1 cellular context compared by ENCODE assay signal in the genomic region with DNA sequence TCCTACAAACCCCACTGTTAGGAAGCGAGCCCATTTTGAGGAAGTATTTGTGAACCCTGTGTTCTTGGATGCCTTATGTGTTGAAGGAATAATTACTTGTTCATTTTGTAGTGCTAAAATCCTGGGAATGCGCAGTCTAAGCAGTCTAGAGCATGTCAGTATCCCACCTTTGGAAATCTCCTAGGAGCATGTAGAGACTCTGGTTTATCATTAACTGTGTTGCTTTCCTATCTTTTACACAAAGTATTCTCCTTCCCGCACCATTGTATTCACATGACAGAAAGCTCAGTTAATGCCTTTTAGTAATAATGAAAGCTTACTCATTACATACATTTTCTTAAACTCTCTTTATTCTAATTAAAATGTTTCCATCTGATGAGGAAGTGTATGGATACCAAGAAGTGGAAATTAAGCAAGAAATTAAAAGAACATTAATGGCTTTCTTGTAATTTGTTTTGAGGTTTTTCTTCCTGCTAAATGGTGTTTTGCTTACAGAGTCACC.
TF ChIP-seq lines count a peak whose summit lies in the region.

No MANE protein-coding gene starts in this region.

TF ChIP-seq in GM12878, 131 proteins besides CTCF, POLR2A, EP300 and RAD21 (continued from another document):
- TF ChIP-seq, protein P1, sequence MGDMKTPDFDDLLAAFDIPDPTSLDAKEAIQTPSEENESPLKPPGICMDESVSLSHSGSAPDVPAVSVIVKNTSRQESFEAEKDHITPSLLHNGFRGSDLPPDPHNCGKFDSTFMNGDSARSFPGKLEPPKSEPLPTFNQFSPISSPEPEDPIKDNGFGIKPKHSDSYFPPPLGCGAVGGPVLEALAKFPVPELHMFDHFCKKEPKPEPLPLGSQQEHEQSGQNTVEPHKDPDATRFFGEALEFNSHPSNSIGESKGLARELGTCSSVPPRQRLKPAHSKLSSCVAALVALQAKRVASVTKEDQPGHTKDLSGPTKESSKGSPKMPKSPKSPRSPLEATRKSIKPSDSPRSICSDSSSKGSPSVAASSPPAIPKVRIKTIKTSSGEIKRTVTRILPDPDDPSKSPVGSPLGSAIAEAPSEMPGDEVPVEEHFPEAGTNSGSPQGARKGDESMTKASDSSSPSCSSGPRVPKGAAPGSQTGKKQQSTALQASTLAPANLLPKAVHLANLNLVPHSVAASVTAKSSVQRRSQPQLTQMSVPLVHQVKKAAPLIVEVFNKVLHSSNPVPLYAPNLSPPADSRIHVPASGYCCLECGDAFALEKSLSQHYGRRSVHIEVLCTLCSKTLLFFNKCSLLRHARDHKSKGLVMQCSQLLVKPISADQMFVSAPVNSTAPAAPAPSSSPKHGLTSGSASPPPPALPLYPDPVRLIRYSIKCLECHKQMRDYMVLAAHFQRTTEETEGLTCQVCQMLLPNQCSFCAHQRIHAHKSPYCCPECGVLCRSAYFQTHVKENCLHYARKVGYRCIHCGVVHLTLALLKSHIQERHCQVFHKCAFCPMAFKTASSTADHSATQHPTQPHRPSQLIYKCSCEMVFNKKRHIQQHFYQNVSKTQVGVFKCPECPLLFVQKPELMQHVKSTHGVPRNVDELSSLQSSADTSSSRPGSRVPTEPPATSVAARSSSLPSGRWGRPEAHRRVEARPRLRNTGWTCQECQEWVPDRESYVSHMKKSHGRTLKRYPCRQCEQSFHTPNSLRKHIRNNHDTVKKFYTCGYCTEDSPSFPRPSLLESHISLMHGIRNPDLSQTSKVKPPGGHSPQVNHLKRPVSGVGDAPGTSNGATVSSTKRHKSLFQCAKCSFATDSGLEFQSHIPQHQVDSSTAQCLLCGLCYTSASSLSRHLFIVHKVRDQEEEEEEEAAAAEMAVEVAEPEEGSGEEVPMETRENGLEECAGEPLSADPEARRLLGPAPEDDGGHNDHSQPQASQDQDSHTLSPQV (IDR thresholded peaks at IDR 0.05), result no peak
- TF ChIP-seq JUNB (IDR thresholded peaks at IDR 0.05) (peak; percentile 38), CREB1 (IDR thresholded peaks at IDR 0.05; ENCODE audit: low read depth) (no peak), MEF2B (IDR thresholded peaks at IDR 0.05; ENCODE audit: partially characterized antibody, poor library complexity, severe bottlenecking) (no peak), IKZF1 (conservative IDR thresholded peaks at IDR 0.05) (peak; percentile 28; the same call in 1 of the 2 replicates), IKZF2 (IDR thresholded peaks at IDR 0.05) (peak in 1 of 2 experiments; percentile 44; a peak in 2 of 4 replicates)
